In genomic region chr17:4938670-4939553, GRCh38 we compare ENCODE assay signal across 1 cellular context.
A peak's percentile ranks its signal among the peaks of the same experiment; 100 is the strongest.
TF ChIP-seq lines count a peak whose summit lies in the region.

No MANE protein-coding gene starts in this region.

TF ChIP-seq in H1, 55 proteins besides CTCF, POLR2A, EP300 and RAD21:
- TF ChIP-seq SIX5 (IDR thresholded peaks at IDR 0.05; ENCODE audit: low read depth, low read length) (no peak), JUND (IDR thresholded peaks at IDR 0.05; ENCODE audit: low read length) (no peak), CBX5 (IDR thresholded peaks at IDR 0.05; ENCODE audit: low read depth, low read length) (no peak), YY1 (IDR thresholded peaks at IDR 0.05; ENCODE audit: low read depth, low read length) (no peak; the same call in 1 of the 2 replicates), E2F6 (IDR thresholded peaks at IDR 0.05) (no peak), SP1 (IDR thresholded peaks at IDR 0.05; ENCODE audit: low read depth, low read length) (no peak), KDM5A (IDR thresholded peaks at IDR 0.05; ENCODE audit: low read length) (0 out of 2 replicates have a peak, but pooled peaks have one; percentile 3)
TF ChIP-seq in H1: peak in this region for 1.
